ENCODE assay signal across 13 cellular contexts in genomic region chr22:41846268-41847002, GRCh38. TPM values are rescaled to one million over a fixed set of nuclear protein-coding genes. Genes with fewer than 3 reads are reported as not detected.
DNase-seq lines count a peak whose midpoint lies in the region; ATAC-seq and TF ChIP-seq lines count a peak whose summit lies in the region.
"Had no signal": no experiment of that assay in that cellular context is flagged by ENCODE, and none has a peak within 500 bp of the region (broad histone marks: within the 10 kb centered on the region; RNA-seq: fewer than 3 reads in every experiment).

No MANE protein-coding gene starts in this region.

- peaks cover 17% of the 10 kb centered on the region for H3K36me3 ChIP-seq in SU-DHL-6 (ENCODE audit: low read length)
- H3K36me3 ChIP-seq in esophagus (ENCODE audit: control insufficient read depth in 2 of 2, insufficient read depth in 2 of 2, low read length in 1 of 2), result peaks cover 0 to 3% of the 10 kb centered on the region in 2 donors
- peaks cover 0 to 21% (median 0%) of the 10 kb centered on the region in 6 donors for H3K36me3 ChIP-seq in spleen

- intact Hi-C loops in activated CD4-positive, alpha-beta T cell treated with anti-CD3 and anti-CD28 coated beads for 36 hours (cut with DNase I, micrococcal nuclease), result no loop called here
- intact Hi-C loops in spleen (cut with DNase I; ENCODE audit: low total_unique reads), result no loop called here

- ATAC-seq in activated CD4-positive, alpha-beta T cell treated with anti-CD3 and anti-CD28 coated beads for 36 hours, result no peak

- no peak for TF ChIP-seq CTCF in SU-DHL-6 (IDR thresholded peaks at IDR 0.05; ENCODE audit: insufficient read depth, low read length, poor library complexity, severe bottlenecking)
- no peak for TF ChIP-seq CTCF in spleen (IDR thresholded peaks at IDR 0.05 in 8 of 11, conservative IDR thresholded peaks at IDR 0.05 in 3 of 11)

- no peaks in the 10 kb centered on the region for H3K9me3 Mint-ChIP-seq in activated CD4-positive, alpha-beta T cell treated with anti-CD3 and anti-CD28 coated beads for 36 hours (ENCODE audit: low read depth)

- peaks cover 39% of the 10 kb centered on the region for H3K36me3 Mint-ChIP-seq in activated CD4-positive, alpha-beta T cell treated with anti-CD3 and anti-CD28 coated beads for 36 hours (ENCODE audit: low read depth)

- H3K4me3 ChIP-seq in SU-DHL-6 (ENCODE audit: insufficient read depth, low read length, poor library complexity, severe bottlenecking), result no peak overlapping the region
- peak overlapping the region in 1 of 2 donors; percentile 25 for H3K4me3 ChIP-seq in esophagus (ENCODE audit: low read depth in 1 of 2, low read length in 2 of 2)
- no peak overlapping the region for H3K4me3 ChIP-seq in skin epidermis
- no peak overlapping the region for H3K4me3 ChIP-seq in spleen
- H3K4me3 ChIP-seq: A549 had no signal

- no peak for TF ChIP-seq POLR2A in spleen (IDR thresholded peaks at IDR 0.05)

- CTCF ChIA-PET in activated CD4-positive, alpha-beta T cell treated with anti-CD3 and anti-CD28 coated beads for 36 hours (lab: Charles Lee), result interaction anchor here (0.6 to 1.7 kb wide), 6 partner anchors 9 to 1879 kb away, joined by 3 to 6 read pairs (median 3); partner anchors contain the start of gene SMDT1

- no peak for DNase-seq in activated CD4-positive, alpha-beta T cell treated with anti-CD3 and anti-CD28 coated beads for 36 hours
- DNase-seq in activated CD4-positive, alpha-beta T cell treated with anti-CD3 and anti-CD28 coated beads for 4 hours, result no peak
- DNase-seq in NCI-H82 (lab: John Stamatoyannopoulos, UW) (no peak), COR-L47 (lab: John Stamatoyannopoulos, UW) (no peak), spleen (no peak)
- DNase-seq: cortex of kidney, EL, midbrain, NCI-H1436 had no signal

- H3K27me3 ChIP-seq in SU-DHL-6 (ENCODE audit: low read length), result no peaks in the 10 kb centered on the region
- H3K27me3 ChIP-seq in esophagus (ENCODE audit: control insufficient read depth in 1 of 2, insufficient read depth in 2 of 2, low read length in 2 of 2), result no peaks in the 10 kb centered on the region
- no peaks in the 10 kb centered on the region for H3K27me3 ChIP-seq in spleen (replicated peaks in 1 of 7)

- no peak overlapping the region for H3K4me2 ChIP-seq in SU-DHL-6 (ENCODE audit: low read depth, low read length, poor library complexity, severe bottlenecking)
- H3K4me2 ChIP-seq: A549 had no signal

- H3K27me3 Mint-ChIP-seq in activated CD4-positive, alpha-beta T cell treated with anti-CD3 and anti-CD28 coated beads for 36 hours, result no peaks in the 10 kb centered on the region

- no peaks in the 10 kb centered on the region for H3K9me3 ChIP-seq in SU-DHL-6 (ENCODE audit: insufficient read depth, low read length)
- H3K9me3 ChIP-seq in esophagus (ENCODE audit: control insufficient read depth in 2 of 2, insufficient read depth in 1 of 2, low read depth in 1 of 2, low read length in 1 of 2), result no peaks in the 10 kb centered on the region
- no peaks in the 10 kb centered on the region for H3K9me3 ChIP-seq in spleen
- H3K9me3 ChIP-seq: A549 had no signal

- H3K27ac ChIP-seq in SU-DHL-6 (ENCODE audit: low read depth, low read length) (peak overlapping the region; percentile 6; the same call in 1 of the 2 replicates), esophagus (ENCODE audit: low read depth in 2 of 2, low read length in 1 of 2) (peak overlapping the region; percentile 79 to 93), skin epidermis (peak overlapping the region in 14 of 21 experiments; percentile 12 to 76 (median 46)), spleen (peak overlapping the region in 1 of 8 donors; percentile 17)
- H3K27ac ChIP-seq: A549 had no signal

- no peaks in the 10 kb centered on the region for H3K9me2 ChIP-seq in SU-DHL-6 (replicated peaks; ENCODE audit: insufficient read depth, low read length)

- POLR2A ChIA-PET in activated CD4-positive, alpha-beta T cell treated with anti-CD3 and anti-CD28 coated beads for 36 hours (lab: Charles Lee), result interaction anchor here (0.8 kb wide), 2 partner anchors 11 to 17 kb away, joined by 3 read pairs; no protein-coding TSS in a partner anchor

- H3F3A ChIP-seq in SU-DHL-6 (ENCODE audit: insufficient read depth), result peaks cover 7% of the 10 kb centered on the region; the same call in 1 of the 2 replicates

- WGBS in esophagus, 2 donors, result 40 to 54% methylated on average over 10 of the region's 10 CpGs
- WGBS in spleen, 5 donors, result 62 to 72% (median 70%) methylated on average over 10 of the region's 10 CpGs

- peaks cover 7% of the 10 kb centered on the region for H4K20me1 ChIP-seq in SU-DHL-6 (ENCODE audit: low read depth, low read length)

- H3K4me1 Mint-ChIP-seq in activated CD4-positive, alpha-beta T cell treated with anti-CD3 and anti-CD28 coated beads for 36 hours, result peaks cover 80% of the 10 kb centered on the region

- H2AFZ ChIP-seq in SU-DHL-6 (ENCODE audit: low read depth, low read length, severe bottlenecking), result no peak overlapping the region

- peaks cover 3 to 12% of the 10 kb centered on the region in 2 donors for H3K4me1 ChIP-seq in esophagus (ENCODE audit: control insufficient read depth in 2 of 2, insufficient read depth in 2 of 2, low read length in 1 of 2)
- H3K4me1 ChIP-seq in spleen, result peaks cover 14 to 86% (median 66%) of the 10 kb centered on the region in 6 donors

- peaks cover 98% of the 10 kb centered on the region for H3K79me2 ChIP-seq in SU-DHL-6 (ENCODE audit: insufficient read depth, low read length)

- no peak overlapping the region for H3K4me3 Mint-ChIP-seq in activated CD4-positive, alpha-beta T cell treated with anti-CD3 and anti-CD28 coated beads for 36 hours

- H3K27ac Mint-ChIP-seq in activated CD4-positive, alpha-beta T cell treated with anti-CD3 and anti-CD28 coated beads for 36 hours, result peak overlapping the region; percentile 0

- no peak overlapping the region for H3K9ac ChIP-seq in SU-DHL-6 (ENCODE audit: low read length)

RNA-seq across cellular contexts. Expression of gene SREBF2, which starts 13.5 kb away (rescaled TPM):
- 100 to 1,000 TPM; 101 to 105 TPM for total RNA-seq in activated CD4-positive, alpha-beta T cell treated with anti-CD3 and anti-CD28 coated beads for 36 hours
- 10 to 100 TPM; 66.4 to 76.4 TPM for polyA plus RNA-seq in esophagus
- 100 to 1,000 TPM in 1 of 7 donors, 10 to 100 TPM in 6; 47.6 to 104 (median 64.0) TPM for total RNA-seq in spleen
- 10 to 100 TPM; 19.4 to 49.4 (median 29.7) TPM for polyA plus RNA-seq in spleen

RNA-seq across cellular contexts. Expression of gene CCDC134, which starts 46.0 kb away (rescaled TPM):
- 10 to 100 TPM; 14.7 to 15.2 TPM for total RNA-seq in activated CD4-positive, alpha-beta T cell treated with anti-CD3 and anti-CD28 coated beads for 36 hours
- polyA plus RNA-seq in esophagus, result 1 to 10 TPM; 1.5 to 1.9 TPM
- total RNA-seq in spleen, result 10 to 100 TPM in 3 of 7 donors, 1 to 10 TPM in 4; 8.9 to 11.8 (median 10.0) TPM
- polyA plus RNA-seq in spleen, result 1 to 10 TPM in 2 of 3 donors, under 1 TPM in 1; 0.54 to 2.4 (median 1.2) TPM
